In genomic region chr6:96211341-96211740, GRCh38 we compare ENCODE assay signal across 19 cellular contexts.
A peak's percentile ranks its signal among the peaks of the same experiment; 100 is the strongest.
DNase-seq lines count a peak whose midpoint lies in the region; ATAC-seq, FAIRE-seq and TF ChIP-seq lines count a peak whose summit lies in the region.
"Had no signal": no experiment of that assay in that cellular context is flagged by ENCODE, and none has a peak within 500 bp of the region (broad histone marks: within the 10 kb centered on the region; RNA-seq: fewer than 3 reads in every experiment).

No MANE protein-coding gene starts in this region.

- no peaks in the 10 kb centered on the region for H3K36me3 Mint-ChIP-seq in glutamatergic neuron (ENCODE audit: unreplicated experiment)
- H3K36me3 Mint-ChIP-seq: CD4-positive, alpha-beta memory T cell had no signal

- in situ Hi-C loops in Caki2 (cut with HindIII; ENCODE audit: low pct_unique_long_range_greater_than_20kb, low sequenced_read_pairs): no loop called here

- peak; percentile 89 for FAIRE-seq in RCC 7860 (lab: Jason Lieb, UNC)
- FAIRE-seq: A549, GM12878 had no signal

- ATAC-seq in HG03025 (IDR thresholded peaks at IDR 0.05; ENCODE audit: low FRiP score, unreplicated experiment): no peak
- ATAC-seq: A549, GM12878, GM23338, HCT116 had no signal

- H3K4me3 Mint-ChIP-seq in glutamatergic neuron (ENCODE audit: unreplicated experiment): no peak overlapping the region
- H3K4me3 Mint-ChIP-seq: CD4-positive, alpha-beta memory T cell; GM23338; H9 had no signal

- no peaks in the 10 kb centered on the region for H3K4me1 Mint-ChIP-seq in glutamatergic neuron (ENCODE audit: low read depth, unreplicated experiment)
- H3K4me1 Mint-ChIP-seq: CD4-positive, alpha-beta memory T cell had no signal

- H3K27ac Mint-ChIP-seq in glutamatergic neuron (ENCODE audit: unreplicated experiment): no peak overlapping the region
- H3K27ac Mint-ChIP-seq: CD4-positive, alpha-beta memory T cell; GM23338; H9 had no signal

- DNase-seq in Caki2 (ENCODE audit: low read depth): peak; percentile 50
- no peak for DNase-seq in RCC 7860 (ENCODE audit: low spot score)
- DNase-seq in kidney tubule cell (ENCODE audit: low spot score): peak; percentile 55
- DNase-seq in renal cortical epithelial cell (ENCODE audit: low read depth): peak; percentile 81
- no peak for DNase-seq in DMS 273 (lab: John Stamatoyannopoulos, UW; ENCODE audit: unreplicated experiment)
- no peak for DNase-seq in glutamatergic neuron
- DNase-seq: 8988T; C1 segment of cervical spinal cord; CD4-positive, alpha-beta memory T cell; DMS 273 treated with DMSO at 0.1 percent for 48 hours; DMS79; EL; GDM1; H9 had no signal

- no peak for TF ChIP-seq CTCF in glutamatergic neuron (IDR thresholded peaks at IDR 0.05; ENCODE audit: partially characterized antibody, unreplicated experiment)

- H3K9me3 Mint-ChIP-seq in glutamatergic neuron (ENCODE audit: unreplicated experiment): no peaks in the 10 kb centered on the region
- H3K9me3 Mint-ChIP-seq: CD4-positive, alpha-beta memory T cell; GM23338; H9 had no signal

- H3K27me3 Mint-ChIP-seq in glutamatergic neuron (ENCODE audit: unreplicated experiment): no peaks in the 10 kb centered on the region
- H3K27me3 Mint-ChIP-seq: CD4-positive, alpha-beta memory T cell had no signal

Comparison
In these comparisons a context has a peak if more than half of its experiments do, and no peak if none do; other contexts are left out.
1. DNase-seq: peak in Caki2 (single experiment), kidney tubule cell (single experiment) and renal cortical epithelial cell (single experiment); none in RCC 7860 (single experiment), DMS 273 (single experiment) and glutamatergic neuron (single experiment).